In the genomic region with DNA sequence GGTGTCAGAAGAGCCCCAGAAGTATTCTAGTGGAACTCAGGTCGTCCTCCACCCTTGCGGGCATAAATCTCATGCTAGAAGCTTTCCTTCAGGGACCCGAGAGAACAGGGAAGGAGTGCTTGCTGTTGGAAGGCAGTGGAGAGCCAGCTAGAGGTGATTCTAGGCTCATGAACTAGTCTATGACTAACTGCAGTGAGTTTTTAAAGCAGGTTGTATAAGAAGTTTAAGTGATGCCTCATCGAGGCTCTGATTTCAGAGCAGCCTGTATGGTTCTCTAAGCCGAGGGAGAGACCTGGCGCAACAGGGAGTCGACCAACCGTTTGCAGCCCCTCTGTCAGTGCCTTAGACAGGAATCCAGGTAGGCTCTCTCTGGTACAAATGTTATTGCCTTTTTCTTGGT, we compare ENCODE assay signal across 2 cellular contexts.
TF ChIP-seq lines count a peak whose summit lies in the region.

No MANE protein-coding gene starts in this region.

TF ChIP-seq in SK-N-SH, 30 proteins besides CTCF, POLR2A, EP300 and RAD21 (continued from another document):
- TF ChIP-seq, protein P1, sequence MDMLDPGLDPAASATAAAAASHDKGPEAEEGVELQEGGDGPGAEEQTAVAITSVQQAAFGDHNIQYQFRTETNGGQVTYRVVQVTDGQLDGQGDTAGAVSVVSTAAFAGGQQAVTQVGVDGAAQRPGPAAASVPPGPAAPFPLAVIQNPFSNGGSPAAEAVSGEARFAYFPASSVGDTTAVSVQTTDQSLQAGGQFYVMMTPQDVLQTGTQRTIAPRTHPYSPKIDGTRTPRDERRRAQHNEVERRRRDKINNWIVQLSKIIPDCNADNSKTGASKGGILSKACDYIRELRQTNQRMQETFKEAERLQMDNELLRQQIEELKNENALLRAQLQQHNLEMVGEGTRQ (IDR thresholded peaks at IDR 0.05; ENCODE audit: borderline replicate concordance, low read depth, low read length): no peak

TF ChIP-seq in SK-N-SH treated with all-trans-retinoic acid at 6 μM for 48 hours, 23 proteins besides CTCF, POLR2A, EP300 and RAD21 (continued from another document):
- TF ChIP-seq, protein P2, sequence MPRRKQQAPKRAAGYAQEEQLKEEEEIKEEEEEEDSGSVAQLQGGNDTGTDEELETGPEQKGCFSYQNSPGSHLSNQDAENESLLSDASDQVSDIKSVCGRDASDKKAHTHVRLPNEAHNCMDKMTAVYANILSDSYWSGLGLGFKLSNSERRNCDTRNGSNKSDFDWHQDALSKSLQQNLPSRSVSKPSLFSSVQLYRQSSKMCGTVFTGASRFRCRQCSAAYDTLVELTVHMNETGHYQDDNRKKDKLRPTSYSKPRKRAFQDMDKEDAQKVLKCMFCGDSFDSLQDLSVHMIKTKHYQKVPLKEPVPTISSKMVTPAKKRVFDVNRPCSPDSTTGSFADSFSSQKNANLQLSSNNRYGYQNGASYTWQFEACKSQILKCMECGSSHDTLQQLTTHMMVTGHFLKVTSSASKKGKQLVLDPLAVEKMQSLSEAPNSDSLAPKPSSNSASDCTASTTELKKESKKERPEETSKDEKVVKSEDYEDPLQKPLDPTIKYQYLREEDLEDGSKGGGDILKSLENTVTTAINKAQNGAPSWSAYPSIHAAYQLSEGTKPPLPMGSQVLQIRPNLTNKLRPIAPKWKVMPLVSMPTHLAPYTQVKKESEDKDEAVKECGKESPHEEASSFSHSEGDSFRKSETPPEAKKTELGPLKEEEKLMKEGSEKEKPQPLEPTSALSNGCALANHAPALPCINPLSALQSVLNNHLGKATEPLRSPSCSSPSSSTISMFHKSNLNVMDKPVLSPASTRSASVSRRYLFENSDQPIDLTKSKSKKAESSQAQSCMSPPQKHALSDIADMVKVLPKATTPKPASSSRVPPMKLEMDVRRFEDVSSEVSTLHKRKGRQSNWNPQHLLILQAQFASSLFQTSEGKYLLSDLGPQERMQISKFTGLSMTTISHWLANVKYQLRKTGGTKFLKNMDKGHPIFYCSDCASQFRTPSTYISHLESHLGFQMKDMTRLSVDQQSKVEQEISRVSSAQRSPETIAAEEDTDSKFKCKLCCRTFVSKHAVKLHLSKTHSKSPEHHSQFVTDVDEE (CRISPR knock-in tag; IDR thresholded peaks at IDR 0.05): no peak
- TF ChIP-seq ZNF565 (CRISPR knock-in tag; conservative IDR thresholded peaks at IDR 0.05; ENCODE audit: low read depth) (no peak), ZNF8 (CRISPR knock-in tag; IDR thresholded peaks at IDR 0.05) (no peak)
